9 cellular contexts compared by ENCODE assay signal in genomic region chr20:61251529-61252393, GRCh38. TPM values are rescaled to one million over a fixed set of nuclear protein-coding genes. Genes with fewer than 3 reads are reported as not detected.
DNase-seq lines count a peak whose midpoint lies in the region; ATAC-seq and TF ChIP-seq lines count a peak whose summit lies in the region.
"Had no signal": no experiment of that assay in that cellular context is flagged by ENCODE, and none has a peak within 500 bp of the region (broad histone marks: within the 10 kb centered on the region; RNA-seq: fewer than 3 reads in every experiment).

TSS of gene CDH4 (plus strand) at chr20:61252261.

- H3K9me3 Mint-ChIP-seq in neural progenitor cell, result no peaks in the 10 kb centered on the region
- no peaks in the 10 kb centered on the region for H3K9me3 Mint-ChIP-seq in activated T-helper 2 cell treated with anti-CD3 and anti-CD28 coated beads, Interferon-gamma antibody, Interleukin-2, Interleukin-4, amounts not matched to agents 10 μg/mL and 5 μg/mL and 100 μg/mL, durations not matched to agents 14 hours and 24 hours and 36 hours

- peak within 1 kb of the TSS; percentile 97 for H2AFZ ChIP-seq in neural progenitor cell (replicated peaks)

- H3K4me1 ChIP-seq in neural progenitor cell, result peaks cover 9% of the 10 kb centered on the region

- H3K27ac Mint-ChIP-seq in neural progenitor cell, result no peak within 1 kb of the TSS
- no peak within 1 kb of the TSS for H3K27ac Mint-ChIP-seq in activated T-helper 2 cell treated with anti-CD3 and anti-CD28 coated beads, Interferon-gamma antibody, Interleukin-2, Interleukin-4, amounts not matched to agents 10 μg/mL and 5 μg/mL and 100 μg/mL, durations not matched to agents 14 hours and 24 hours and 36 hours

- H3K36me3 Mint-ChIP-seq in neural progenitor cell, result peaks cover 6% of the 10 kb centered on the region
- H3K36me3 Mint-ChIP-seq in activated T-helper 2 cell treated with anti-CD3 and anti-CD28 coated beads, Interferon-gamma antibody, Interleukin-2, Interleukin-4, amounts not matched to agents 10 μg/mL and 5 μg/mL and 100 μg/mL, durations not matched to agents 14 hours and 24 hours and 36 hours (ENCODE audit: low read depth), result no peaks in the 10 kb centered on the region

- ATAC-seq in GM21737 (IDR thresholded peaks at IDR 0.05; ENCODE audit: unreplicated experiment), result no peak
- no peak for ATAC-seq in GM21717 (IDR thresholded peaks at IDR 0.05; ENCODE audit: unreplicated experiment)

- peaks cover 19% of the 10 kb centered on the region for H3K4me1 Mint-ChIP-seq in neural progenitor cell
- no peaks in the 10 kb centered on the region for H3K4me1 Mint-ChIP-seq in activated T-helper 2 cell treated with anti-CD3 and anti-CD28 coated beads, Interferon-gamma antibody, Interleukin-2, Interleukin-4, amounts not matched to agents 10 μg/mL and 5 μg/mL and 100 μg/mL, durations not matched to agents 14 hours and 24 hours and 36 hours (ENCODE audit: low read depth)

- peak within 1 kb of the TSS; percentile 97 for H3K4me2 ChIP-seq in neural progenitor cell

- H3K36me3 ChIP-seq in neural progenitor cell, result no peaks in the 10 kb centered on the region

- peak within 1 kb of the TSS; percentile 85 for H3K4me3 Mint-ChIP-seq in neural progenitor cell
- no peak within 1 kb of the TSS for H3K4me3 Mint-ChIP-seq in activated T-helper 2 cell treated with anti-CD3 and anti-CD28 coated beads, Interferon-gamma antibody, Interleukin-2, Interleukin-4, amounts not matched to agents 10 μg/mL and 5 μg/mL and 100 μg/mL, durations not matched to agents 14 hours and 24 hours and 36 hours (ENCODE audit: low read depth)

- no peaks in the 10 kb centered on the region for H3K79me2 ChIP-seq in neural progenitor cell (ENCODE audit: low read depth)

- H3K27ac ChIP-seq in neural progenitor cell, result no peak within 1 kb of the TSS

- H3K27me3 Mint-ChIP-seq in neural progenitor cell (ENCODE audit: insufficient read depth, low read depth), result peaks cover 12% of the 10 kb centered on the region
- peaks cover 46% of the 10 kb centered on the region for H3K27me3 Mint-ChIP-seq in activated T-helper 2 cell treated with anti-CD3 and anti-CD28 coated beads, Interferon-gamma antibody, Interleukin-2, Interleukin-4, amounts not matched to agents 10 μg/mL and 5 μg/mL and 100 μg/mL, durations not matched to agents 14 hours and 24 hours and 36 hours (ENCODE audit: low read depth)

- H3K4me3 ChIP-seq in epithelial cell of esophagus (ENCODE audit: low read length), result peak within 1 kb of the TSS; percentile 27
- H3K4me3 ChIP-seq in neural progenitor cell, result peak within 1 kb of the TSS; percentile 68

- peaks cover 4% of the 10 kb centered on the region for H4K20me1 ChIP-seq in neural progenitor cell (ENCODE audit: low read depth)

- DNase-seq in COLO668 (lab: John Stamatoyannopoulos, UW; ENCODE audit: unreplicated experiment), result peak; percentile 12
- DNase-seq in NCI-H2227 (lab: John Stamatoyannopoulos, UW; ENCODE audit: unreplicated experiment), result peak; percentile 82
- DNase-seq in epithelial cell of esophagus (ENCODE audit: low read depth), result peak; percentile 63
- DNase-seq in neural progenitor cell (ENCODE audit: low spot score), result peak; percentile 84
- no peak for DNase-seq in activated T-helper 2 cell treated with anti-CD3 and anti-CD28 coated beads, Interferon-gamma antibody, Interleukin-2, Interleukin-4, amounts not matched to agents 10 μg/mL and 5 μg/mL and 100 μg/mL, durations not matched to agents 14 hours and 24 hours and 36 hours (ENCODE audit: low spot score)
- DNase-seq in DMS53 (lab: John Stamatoyannopoulos, UW), result no peak
- DNase-seq: NCI-H510A treated with DMSO at 0.1 percent for 48 hours had no signal

- no peaks in the 10 kb centered on the region for H3K9me3 ChIP-seq in neural progenitor cell (ENCODE audit: low read depth)

- H3F3A ChIP-seq in neural progenitor cell (ENCODE audit: low read depth), result peaks cover 20% of the 10 kb centered on the region

- H3K27me3 ChIP-seq in neural progenitor cell, result peaks cover 94% of the 10 kb centered on the region

- TF ChIP-seq CTCF in epithelial cell of esophagus (IDR thresholded peaks at IDR 0.05; ENCODE audit: insufficient read depth, low read depth, low read length, missing control alignments) (no peak), neural progenitor cell (IDR thresholded peaks at IDR 0.05) (no peak)

- intact Hi-C loops in activated T-helper 2 cell treated with anti-CD3 and anti-CD28 coated beads, Interferon-gamma antibody, Interleukin-2, Interleukin-4, amounts not matched to agents 10 μg/mL and 5 μg/mL and 100 μg/mL, durations not matched to agents 14 hours and 24 hours and 36 hours (cut with micrococcal nuclease), result no loop called here

- no peak within 1 kb of the TSS for H3K9ac ChIP-seq in neural progenitor cell

RNA-seq across cellular contexts. Expression of gene CDH4, which starts in this region (rescaled TPM):
- total RNA-seq in neural progenitor cell (ENCODE audit: low replicate concordance), result 2.9 and 6.5 TPM in 2 replicates
- not detected in 2 replicates for total RNA-seq in activated T-helper 2 cell treated with anti-CD3 and anti-CD28 coated beads, Interferon-gamma antibody, Interleukin-2, Interleukin-4, amounts not matched to agents 10 μg/mL and 5 μg/mL and 100 μg/mL, durations not matched to agents 14 hours and 24 hours and 36 hours

Comparison
In these comparisons a context has a peak if more than half of its experiments do, and no peak if none do; other contexts are left out.
1. DNase-seq: peak in COLO668 (single experiment), NCI-H2227 (single experiment), epithelial cell of esophagus (single experiment) and neural progenitor cell (single experiment); none in activated T-helper 2 cell treated with anti-CD3 and anti-CD28 coated beads, Interferon-gamma antibody, Interleukin-2, Interleukin-4, amounts not matched to agents 10 μg/mL and 5 μg/mL and 100 μg/mL, durations not matched to agents 14 hours and 24 hours and 36 hours (single experiment) and DMS53 (single experiment).